In genomic region chr9:87498046-87498815, GRCh38 we compare ENCODE assay signal across 8 cellular contexts. TPM values are rescaled to one million over a fixed set of nuclear protein-coding genes. Genes with fewer than 3 reads are reported as not detected.
A peak's percentile ranks its signal among the peaks of the same experiment; 100 is the strongest.
DNase-seq lines count a peak whose midpoint lies in the region; ATAC-seq and TF ChIP-seq lines count a peak whose summit lies in the region.

No MANE protein-coding gene starts in this region.

- H3K4me3 ChIP-seq in HUES6 (ENCODE audit: low read depth, low read length), result peak overlapping the region; percentile 69
- peak overlapping the region; percentile 68 for H3K4me3 ChIP-seq in parathyroid adenoma (ENCODE audit: low read depth, low read length)

- peak; percentile 25 for ATAC-seq in GM19023 (IDR thresholded peaks at IDR 0.05; ENCODE audit: unreplicated experiment)
- ATAC-seq in left cardiac atrium, result peak; percentile 69 to 79
- ATAC-seq in GM21717 (IDR thresholded peaks at IDR 0.05; ENCODE audit: unreplicated experiment), result no peak
- ATAC-seq in GM18858 (IDR thresholded peaks at IDR 0.05; ENCODE audit: unreplicated experiment), result no peak

- intact Hi-C loops in left cardiac atrium (cut with DNase I), result loop anchor here in 1 of 2 donors (5.0 kb wide), 1 partner anchor 144 kb away; no protein-coding TSS in a partner anchor

- peak overlapping the region; percentile 83; the same call in 1 of the 2 replicates for H3K27ac ChIP-seq in HUES6 (ENCODE audit: low read depth, low read length)
- peak overlapping the region; percentile 44 for H3K27ac ChIP-seq in parathyroid adenoma

- H3K9me3 Mint-ChIP-seq in activated naive CD8-positive, alpha-beta T cell treated with anti-CD3 and anti-CD28 coated beads for 36 hours, result no peaks in the 10 kb centered on the region

- DNase-seq in C1 segment of cervical spinal cord (lab: John Stamatoyannopoulos, UW) (peak in 10 of 14 donors; percentile 16 to 74 (median 42)), left cardiac atrium (peak; percentile 51)
- peak; percentile 13 for DNase-seq in activated naive CD8-positive, alpha-beta T cell treated with anti-CD3 and anti-CD28 coated beads for 36 hours

- peak overlapping the region; percentile 32 for H3K4me3 Mint-ChIP-seq in activated naive CD8-positive, alpha-beta T cell treated with anti-CD3 and anti-CD28 coated beads for 36 hours

- H2AFZ ChIP-seq in parathyroid adenoma, result peak overlapping the region; percentile 78

- H3K27me3 Mint-ChIP-seq in activated naive CD8-positive, alpha-beta T cell treated with anti-CD3 and anti-CD28 coated beads for 36 hours, result peaks cover 58% of the 10 kb centered on the region

- peaks cover 12% of the 10 kb centered on the region for H3K4me1 ChIP-seq in HUES6 (ENCODE audit: control insufficient read depth, insufficient read depth, low read length)
- peaks cover 2% of the 10 kb centered on the region for H3K4me1 ChIP-seq in parathyroid adenoma

- H3K27me3 ChIP-seq in HUES6 (ENCODE audit: control insufficient read depth, insufficient read depth, low read length) (no peaks in the 10 kb centered on the region), parathyroid adenoma (ENCODE audit: control insufficient read depth, insufficient read depth, low read length) (no peaks in the 10 kb centered on the region)

- H3K9ac ChIP-seq in HUES6 (ENCODE audit: low read length) (peak overlapping the region; percentile 72), parathyroid adenoma (peak overlapping the region; percentile 37)

- peaks cover 15% of the 10 kb centered on the region for H3K4me1 Mint-ChIP-seq in activated naive CD8-positive, alpha-beta T cell treated with anti-CD3 and anti-CD28 coated beads for 36 hours

- no peaks in the 10 kb centered on the region for H3K36me3 Mint-ChIP-seq in activated naive CD8-positive, alpha-beta T cell treated with anti-CD3 and anti-CD28 coated beads for 36 hours

- TF ChIP-seq CTCF in parathyroid adenoma (IDR thresholded peaks at IDR 0.05), result peak; percentile 13

- H3K9me3 ChIP-seq in HUES6 (ENCODE audit: control insufficient read depth, insufficient read depth, low read depth, low read length) (no peaks in the 10 kb centered on the region), parathyroid adenoma (ENCODE audit: control insufficient read depth, low read length) (no peaks in the 10 kb centered on the region)

- H3K36me3 ChIP-seq in HUES6 (ENCODE audit: control insufficient read depth, insufficient read depth, low read length), result peaks cover 9% of the 10 kb centered on the region; the same call in 1 of the 2 replicates
- no peaks in the 10 kb centered on the region for H3K36me3 ChIP-seq in parathyroid adenoma (ENCODE audit: control insufficient read depth, insufficient read depth, low read length)

- peak overlapping the region; percentile 71 for H3K4me2 ChIP-seq in parathyroid adenoma (ENCODE audit: low read length)

- H3K79me2 ChIP-seq in parathyroid adenoma, result no peaks in the 10 kb centered on the region

- H3K27ac Mint-ChIP-seq in activated naive CD8-positive, alpha-beta T cell treated with anti-CD3 and anti-CD28 coated beads for 36 hours, result no peak overlapping the region

RNA-seq across cellular contexts. Expression of gene DAPK1, which starts 0.6 kb away (rescaled TPM):
- 1 to 10 TPM; 1.6 to 1.9 TPM for total RNA-seq in activated naive CD8-positive, alpha-beta T cell treated with anti-CD3 and anti-CD28 coated beads for 36 hours
- 10 to 100 TPM; 19.9 to 21.7 TPM for total RNA-seq in left cardiac atrium

Comparison
In these comparisons a context has a peak if more than half of its experiments do, and no peak if none do; other contexts are left out.
1. ATAC-seq: peak in GM19023 (single experiment) and left cardiac atrium (2 of 2); none in GM21717 (single experiment) and GM18858 (single experiment).
2. RNA of gene DAPK1, which starts 0.6 kb away (total RNA-seq): 19.9 to 21.7 TPM in left cardiac atrium; 1.6 to 1.9 TPM in activated naive CD8-positive, alpha-beta T cell treated with anti-CD3 and anti-CD28 coated beads for 36 hours; every median in the first group is over 4 times any median in the second.
3. Peak in every context shown above with its lines, with median percentiles within 50 percentile points of each other: DNase-seq.